Comparison of ENCODE assay signal across 27 cellular contexts in genomic region chr9:7205806-7206205, GRCh38.
"Had no signal": no experiment of that assay in that cellular context is flagged by ENCODE, and none has a peak within 500 bp of the region (broad histone marks: within the 10 kb centered on the region; RNA-seq: fewer than 3 reads in every experiment).

No MANE protein-coding gene starts in this region.

- H3K4me1 Mint-ChIP-seq: stimulated activated naive B cell treated with anti-CD40 and anti-IgM and Interleukin-4, amounts not matched to agents 10 μg/mL and 1 μg/mL and 100 μg/mL, for 72 hours had no signal

- H3K36me3 ChIP-seq: left ventricle myocardium inferior, neutrophil, ovary, stomach, thyroid gland, transverse colon, upper lobe of left lung, vagina had no signal

- DNase-seq: islet precursor cell; left ventricle myocardium inferior; midbrain; mucosa of descending colon; naive thymus-derived CD4-positive, alpha-beta T cell; occipital lobe; ovary; right cardiac atrium; stimulated activated CD4-positive, alpha-beta T cell treated with anti-CD3 and anti-CD28 coated beads, Interleukin-12 subunit alpha, Interleukin-12 subunit beta, amount 100 ng/mL, for 4 hours; stimulated activated CD4-positive, alpha-beta T cell treated with anti-CD3 and anti-CD28 coated beads, Interleukin-15, amount 100 ng/mL, for 24 hours; stimulated activated CD4-positive, alpha-beta T cell treated with anti-CD3 and anti-CD28 coated beads, Interleukin-2, amount 100 ng/mL, for 24 hours; stimulated activated CD4-positive, alpha-beta T cell treated with anti-CD3 and anti-CD28 coated beads, Interleukin-4, amount 100 ng/mL, for 1 hour; stimulated activated naive B cell treated with anti-CD40 and anti-IgM and Interleukin-4, amounts not matched to agents 10 μg/mL and 1 μg/mL and 100 μg/mL, for 72 hours; stimulated activated naive CD8-positive, alpha-beta T cell treated with anti-CD3 and anti-CD28 coated beads, Interleukin-15, Interleukin-2, amounts not matched to agents 100 U/mL and 50 U/mL, for 24 hours; stomach; testis; transverse colon; upper lobe of left lung had no signal

- H3K27me3 Mint-ChIP-seq: stimulated activated naive B cell treated with anti-CD40 and anti-IgM and Interleukin-4, amounts not matched to agents 10 μg/mL and 1 μg/mL and 100 μg/mL, for 72 hours had no signal

- H3K4me3 ChIP-seq: hepatocyte, left ventricle myocardium inferior, lung, mucosa of descending colon, ovary, skin epidermis, stomach, testis, thyroid gland, transverse colon, upper lobe of left lung, vagina had no signal

- H3K27me3 ChIP-seq: hepatocyte, ovary, stomach, testis, thyroid gland, transverse colon, upper lobe of left lung, vagina had no signal

- H3K27ac ChIP-seq: hepatocyte, left ventricle myocardium inferior, neutrophil, ovary, skin epidermis, stomach, testis, transverse colon, upper lobe of left lung, vagina had no signal

- H2AFZ ChIP-seq: hepatocyte had no signal

- H3K79me2 ChIP-seq: hepatocyte had no signal

- H3K4me1 ChIP-seq: left ventricle myocardium inferior, stomach, testis, transverse colon, upper lobe of left lung, vagina had no signal

- ATAC-seq: mucosa of descending colon; naive thymus-derived CD4-positive, alpha-beta T cell; natural killer cell treated with Interleukin-12 subunit alpha and Interleukin-12 subunit beta and Interleukin-15 and Interleukin-18, amount 100 ng/mL, for 72 hours; right cardiac atrium; sciatic nerve; stimulated activated naive B cell treated with anti-CD40 and anti-IgM and Interleukin-4, amounts not matched to agents 10 μg/mL and 1 μg/mL and 100 μg/mL, for 72 hours; stimulated activated naive CD8-positive, alpha-beta T cell treated with anti-CD3 and anti-CD28 coated beads, Interleukin-15, Interleukin-2, amounts not matched to agents 100 U/mL and 50 U/mL, for 24 hours had no signal

- H3K4me2 ChIP-seq: hepatocyte had no signal

- H3K36me3 Mint-ChIP-seq: natural killer cell treated with Interleukin-12 subunit alpha and Interleukin-12 subunit beta and Interleukin-15 and Interleukin-18, amount 100 ng/mL, for 72 hours; stimulated activated naive B cell treated with anti-CD40 and anti-IgM and Interleukin-4, amounts not matched to agents 10 μg/mL and 1 μg/mL and 100 μg/mL, for 72 hours had no signal

- H3K9me3 ChIP-seq: left ventricle myocardium inferior, mucosa of descending colon, neutrophil, ovary, stomach, testis, thyroid gland, transverse colon, upper lobe of left lung, vagina had no signal

- H3K4me3 Mint-ChIP-seq: naive thymus-derived CD4-positive, alpha-beta T cell; natural killer cell treated with Interleukin-12 subunit alpha and Interleukin-12 subunit beta and Interleukin-15 and Interleukin-18, amount 100 ng/mL, for 72 hours; stimulated activated naive B cell treated with anti-CD40 and anti-IgM and Interleukin-4, amounts not matched to agents 10 μg/mL and 1 μg/mL and 100 μg/mL, for 72 hours had no signal

- H3K27ac Mint-ChIP-seq: naive thymus-derived CD4-positive, alpha-beta T cell; natural killer cell treated with Interleukin-12 subunit alpha and Interleukin-12 subunit beta and Interleukin-15 and Interleukin-18, amount 100 ng/mL, for 72 hours; progenitor cell of endocrine pancreas; stimulated activated naive B cell treated with anti-CD40 and anti-IgM and Interleukin-4, amounts not matched to agents 10 μg/mL and 1 μg/mL and 100 μg/mL, for 72 hours had no signal

- H3K9me3 Mint-ChIP-seq: naive thymus-derived CD4-positive, alpha-beta T cell; natural killer cell treated with Interleukin-12 subunit alpha and Interleukin-12 subunit beta and Interleukin-15 and Interleukin-18, amount 100 ng/mL, for 72 hours; stimulated activated naive B cell treated with anti-CD40 and anti-IgM and Interleukin-4, amounts not matched to agents 10 μg/mL and 1 μg/mL and 100 μg/mL, for 72 hours had no signal
